8 cellular contexts compared by ENCODE assay signal in genomic region chr5:140548300-140548688, GRCh38. TPM values are rescaled to one million over a fixed set of nuclear protein-coding genes. Genes with fewer than 3 reads are reported as not detected.
A peak's percentile ranks its signal among the peaks of the same experiment; 100 is the strongest.
DNase-seq lines count a peak whose midpoint lies in the region; ATAC-seq and TF ChIP-seq lines count a peak whose summit lies in the region.

No MANE protein-coding gene starts in this region.

- no peaks in the 10 kb centered on the region for H3K9me3 ChIP-seq in endodermal cell (ENCODE audit: control insufficient read depth, low read length)
- no peaks in the 10 kb centered on the region for H3K9me3 ChIP-seq in neural progenitor cell (ENCODE audit: low read depth)

- H3K79me2 ChIP-seq in neural progenitor cell (ENCODE audit: low read depth) = peaks cover 9% of the 10 kb centered on the region

- H3K36me3 ChIP-seq in endodermal cell (ENCODE audit: control insufficient read depth, insufficient read depth, low read length) (peaks cover 76% of the 10 kb centered on the region), neural progenitor cell (no peaks in the 10 kb centered on the region)

- H3K27ac ChIP-seq in endodermal cell (ENCODE audit: low read depth, low read length) = peak overlapping the region; percentile 5
- no peak overlapping the region for H3K27ac ChIP-seq in neural progenitor cell

- H3K4me2 ChIP-seq in neural progenitor cell = peak overlapping the region; percentile 81

- H3K9ac ChIP-seq in endodermal cell (ENCODE audit: extremely low read depth, low read length, poor library complexity, severe bottlenecking) (peak overlapping the region; percentile 47), neural progenitor cell (no peak overlapping the region)

- H3K4me1 ChIP-seq in endodermal cell (ENCODE audit: control insufficient read depth, insufficient read depth, low read length) (peaks cover 18% of the 10 kb centered on the region), neural progenitor cell (peaks cover 10% of the 10 kb centered on the region)

- peaks cover 37% of the 10 kb centered on the region for H3F3A ChIP-seq in neural progenitor cell (ENCODE audit: low read depth)

- no peak for ATAC-seq in HG03460 (IDR thresholded peaks at IDR 0.05; ENCODE audit: unreplicated experiment)

- no peaks in the 10 kb centered on the region for H3K27me3 Mint-ChIP-seq in CD14-positive monocyte (ENCODE audit: low read depth in 3 of 3)
- no peaks in the 10 kb centered on the region for H3K27me3 Mint-ChIP-seq in IgD-negative memory B cell
- no peaks in the 10 kb centered on the region for H3K27me3 Mint-ChIP-seq in endodermal cell (ENCODE audit: insufficient read depth)
- peaks cover 5% of the 10 kb centered on the region for H3K27me3 Mint-ChIP-seq in neural progenitor cell (ENCODE audit: insufficient read depth, low read depth)

- intact Hi-C loops in CD14-positive monocyte (cut with micrococcal nuclease) = loop anchor here in 1 of 2 donors (5.0 to 10.0 kb wide), 2 partner anchors 89 to 143 kb away; partner anchors contain the start of genes ANKHD1 and TMCO6

- H3K4me3 ChIP-seq in endodermal cell (ENCODE audit: low read length) (peak overlapping the region; percentile 58), neural progenitor cell (peak overlapping the region; percentile 51)

- peaks cover 23% of the 10 kb centered on the region for H4K20me1 ChIP-seq in neural progenitor cell (ENCODE audit: low read depth)

- no peak for DNase-seq in CD14-positive monocyte (ENCODE audit: low spot score)
- no peak for DNase-seq in endodermal cell
- DNase-seq in neural progenitor cell (ENCODE audit: low spot score) = no peak
- DNase-seq in foreskin melanocyte = no peak
- no peak for DNase-seq in NCI-H69 (lab: John Stamatoyannopoulos, UW)
- no peak for DNase-seq in DMS 273 treated with DMSO at 0.1 percent for 48 hours (lab: John Stamatoyannopoulos, UW)

- peak overlapping the region; percentile 95 to 99 (median 98) for H3K27ac Mint-ChIP-seq in CD14-positive monocyte
- H3K27ac Mint-ChIP-seq in IgD-negative memory B cell = peak overlapping the region; percentile 47 to 94 (median 93)
- peak overlapping the region; percentile 95 for H3K27ac Mint-ChIP-seq in endodermal cell
- no peak overlapping the region for H3K27ac Mint-ChIP-seq in neural progenitor cell

- H3K4me3 Mint-ChIP-seq in CD14-positive monocyte (peak overlapping the region; percentile 86 to 94), IgD-negative memory B cell (peak overlapping the region; percentile 71 to 94 (median 88)), endodermal cell (peak overlapping the region; percentile 57), neural progenitor cell (peak overlapping the region; percentile 57)

- no peaks in the 10 kb centered on the region for H3K27me3 ChIP-seq in endodermal cell (ENCODE audit: control insufficient read depth, insufficient read depth, low read length, poor library complexity, severe bottlenecking)
- no peaks in the 10 kb centered on the region for H3K27me3 ChIP-seq in neural progenitor cell

- no peak overlapping the region for H2AFZ ChIP-seq in neural progenitor cell (replicated peaks)

- H3K36me3 Mint-ChIP-seq in CD14-positive monocyte (peaks cover 54 to 69% of the 10 kb centered on the region in 2 donors), IgD-negative memory B cell (peaks cover 7% of the 10 kb centered on the region), endodermal cell (ENCODE audit: low read depth) (peaks cover 50% of the 10 kb centered on the region), neural progenitor cell (peaks cover 30% of the 10 kb centered on the region)

- WGBS in endodermal cell (ENCODE audit: insufficient coverage in 1 of 2, insufficient read length in 1 of 2), 2 experiments = 56 to 81% methylated on average over 3 to 5 of the region's 5 CpGs

- H3K4me1 Mint-ChIP-seq in CD14-positive monocyte (peaks cover 50% of the 10 kb centered on the region), IgD-negative memory B cell (peaks cover 23 to 26% (median 25%) of the 10 kb centered on the region in 3 donors), endodermal cell (peaks cover 21% of the 10 kb centered on the region), neural progenitor cell (peaks cover 23% of the 10 kb centered on the region)

- H3K9me3 Mint-ChIP-seq in CD14-positive monocyte (no peaks in the 10 kb centered on the region), IgD-negative memory B cell (no peaks in the 10 kb centered on the region), endodermal cell (no peaks in the 10 kb centered on the region), neural progenitor cell (no peaks in the 10 kb centered on the region)

- TF ChIP-seq CTCF in CD14-positive monocyte (IDR thresholded peaks at IDR 0.05) (no peak), endodermal cell (conservative IDR thresholded peaks at IDR 0.05) (no peak), neural progenitor cell (IDR thresholded peaks at IDR 0.05) (no peak)

RNA-seq across cellular contexts. Expression of gene EIF4EBP3, which starts 0.8 kb away (rescaled TPM):
- polyA plus RNA-seq in CD14-positive monocyte (10 to 100 TPM; 41.9 to 46.0 TPM), IgD-negative memory B cell (32.9 TPM)
- total RNA-seq in endodermal cell (1 to 10 TPM; 5.1 to 6.3 TPM), neural progenitor cell (ENCODE audit: low replicate concordance) (0.53 and 1.1 TPM in 2 replicates)
- polyA plus RNA-seq in endodermal cell (2013, experiment 1 of 2) = 3.2 TPM
- 3.7 TPM for polyA plus RNA-seq in endodermal cell (2013, experiment 2 of 2)

RNA-seq across cellular contexts. Expression of gene SRA1, which starts 9.0 kb away (rescaled TPM):
- polyA plus RNA-seq in CD14-positive monocyte (10 to 100 TPM; 72.4 to 80.8 TPM), IgD-negative memory B cell (31.8 TPM)
- total RNA-seq in endodermal cell (10 to 100 TPM; 40.5 to 42.9 TPM), neural progenitor cell (ENCODE audit: low replicate concordance) (16.9 and 26.9 TPM in 2 replicates)
- 31.3 TPM for polyA plus RNA-seq in endodermal cell (2013, experiment 1 of 2)
- 29.4 TPM for polyA plus RNA-seq in endodermal cell (2013, experiment 2 of 2)

RNA-seq across cellular contexts. Expression of gene APBB3, which starts 16.1 kb away (rescaled TPM):
- polyA plus RNA-seq in CD14-positive monocyte = 1 to 10 TPM; 4.9 to 7.4 TPM
- polyA plus RNA-seq in IgD-negative memory B cell = 4.4 TPM
- total RNA-seq in endodermal cell = 10 to 100 TPM; 36.4 to 41.4 TPM
- 45.7 TPM for polyA plus RNA-seq in endodermal cell (2013, experiment 1 of 2)
- polyA plus RNA-seq in endodermal cell (2013, experiment 2 of 2) = 33.2 TPM
- 20.7 and 23.6 TPM in 2 replicates for total RNA-seq in neural progenitor cell (ENCODE audit: low replicate concordance)

RNA-seq across cellular contexts. Expression of gene SLC35A4, which starts 16.3 kb away (rescaled TPM):
- polyA plus RNA-seq in CD14-positive monocyte (10 to 100 TPM; 44.0 to 67.1 TPM), IgD-negative memory B cell (79.8 TPM)
- total RNA-seq in endodermal cell (10 to 100 TPM; 61.6 to 68.9 TPM), neural progenitor cell (ENCODE audit: low replicate concordance) (20.7 and 26.7 TPM in 2 replicates)
- polyA plus RNA-seq in endodermal cell (2013, experiment 1 of 2) = 60.1 TPM
- polyA plus RNA-seq in endodermal cell (2013, experiment 2 of 2) = 54.3 TPM
